1 cellular context compared by ENCODE assay signal in the genomic region with DNA sequence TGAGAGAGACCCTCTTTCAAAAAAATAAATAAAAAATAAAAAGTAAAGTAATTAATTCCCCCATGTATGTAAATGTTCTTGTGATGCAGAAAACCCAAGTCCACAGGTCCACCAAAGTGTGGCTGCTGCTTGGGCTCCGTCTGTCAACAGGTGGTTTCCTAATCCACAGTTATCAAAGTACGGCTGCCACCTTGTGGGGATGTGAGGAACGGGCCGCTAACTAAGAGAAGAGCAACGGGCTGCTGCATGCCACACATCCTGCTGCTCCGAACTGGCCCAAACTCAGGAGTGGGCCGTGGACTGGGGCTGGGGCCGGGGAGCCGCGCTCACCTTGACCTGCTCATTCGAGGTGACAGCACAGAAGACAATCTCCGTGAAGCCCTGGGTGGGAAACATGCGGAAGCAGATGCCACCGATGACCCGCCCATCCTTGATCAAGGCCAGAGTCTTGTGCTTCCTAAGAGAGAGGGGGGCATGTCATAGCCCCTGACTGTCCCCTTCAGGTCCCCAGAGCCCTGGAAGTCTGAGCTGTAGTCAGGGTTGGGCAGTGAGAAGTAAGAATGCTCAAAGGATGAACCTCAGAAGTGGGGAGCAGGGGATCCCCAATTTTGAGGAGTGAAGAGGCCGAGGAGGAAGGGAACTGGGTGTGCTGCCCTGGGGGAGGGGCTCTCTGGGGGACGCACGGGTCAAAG.
A peak's percentile ranks its signal among the peaks of the same experiment; 100 is the strongest.
TF ChIP-seq lines count a peak whose summit lies in the region.

No MANE protein-coding gene starts in this region.

TF ChIP-seq in WTC11, 78 proteins besides CTCF, POLR2A, EP300 and RAD21 (continued from another document):
- TF ChIP-seq SOX15 (CRISPR knock-in tag; IDR thresholded peaks at IDR 0.05), result no peak
- TF ChIP-seq, protein P1, sequence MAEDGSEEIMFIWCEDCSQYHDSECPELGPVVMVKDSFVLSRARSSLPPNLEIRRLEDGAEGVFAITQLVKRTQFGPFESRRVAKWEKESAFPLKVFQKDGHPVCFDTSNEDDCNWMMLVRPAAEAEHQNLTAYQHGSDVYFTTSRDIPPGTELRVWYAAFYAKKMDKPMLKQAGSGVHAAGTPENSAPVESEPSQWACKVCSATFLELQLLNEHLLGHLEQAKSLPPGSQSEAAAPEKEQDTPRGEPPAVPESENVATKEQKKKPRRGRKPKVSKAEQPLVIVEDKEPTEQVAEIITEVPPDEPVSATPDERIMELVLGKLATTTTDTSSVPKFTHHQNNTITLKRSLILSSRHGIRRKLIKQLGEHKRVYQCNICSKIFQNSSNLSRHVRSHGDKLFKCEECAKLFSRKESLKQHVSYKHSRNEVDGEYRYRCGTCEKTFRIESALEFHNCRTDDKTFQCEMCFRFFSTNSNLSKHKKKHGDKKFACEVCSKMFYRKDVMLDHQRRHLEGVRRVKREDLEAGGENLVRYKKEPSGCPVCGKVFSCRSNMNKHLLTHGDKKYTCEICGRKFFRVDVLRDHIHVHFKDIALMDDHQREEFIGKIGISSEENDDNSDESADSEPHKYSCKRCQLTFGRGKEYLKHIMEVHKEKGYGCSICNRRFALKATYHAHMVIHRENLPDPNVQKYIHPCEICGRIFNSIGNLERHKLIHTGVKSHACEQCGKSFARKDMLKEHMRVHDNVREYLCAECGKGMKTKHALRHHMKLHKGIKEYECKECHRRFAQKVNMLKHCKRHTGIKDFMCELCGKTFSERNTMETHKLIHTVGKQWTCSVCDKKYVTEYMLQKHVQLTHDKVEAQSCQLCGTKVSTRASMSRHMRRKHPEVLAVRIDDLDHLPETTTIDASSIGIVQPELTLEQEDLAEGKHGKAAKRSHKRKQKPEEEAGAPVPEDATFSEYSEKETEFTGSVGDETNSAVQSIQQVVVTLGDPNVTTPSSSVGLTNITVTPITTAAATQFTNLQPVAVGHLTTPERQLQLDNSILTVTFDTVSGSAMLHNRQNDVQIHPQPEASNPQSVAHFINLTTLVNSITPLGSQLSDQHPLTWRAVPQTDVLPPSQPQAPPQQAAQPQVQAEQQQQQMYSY (CRISPR knock-in tag; IDR thresholded peaks at IDR 0.05), result peak; percentile 83
- 0 out of 2 replicates have a peak, but pooled peaks have one; percentile 58 for TF ChIP-seq FOXP1 (CRISPR knock-in tag; IDR thresholded peaks at IDR 0.05; ENCODE audit: borderline replicate concordance)
